ENCODE assay signal across 8 cellular contexts in the genomic region with DNA sequence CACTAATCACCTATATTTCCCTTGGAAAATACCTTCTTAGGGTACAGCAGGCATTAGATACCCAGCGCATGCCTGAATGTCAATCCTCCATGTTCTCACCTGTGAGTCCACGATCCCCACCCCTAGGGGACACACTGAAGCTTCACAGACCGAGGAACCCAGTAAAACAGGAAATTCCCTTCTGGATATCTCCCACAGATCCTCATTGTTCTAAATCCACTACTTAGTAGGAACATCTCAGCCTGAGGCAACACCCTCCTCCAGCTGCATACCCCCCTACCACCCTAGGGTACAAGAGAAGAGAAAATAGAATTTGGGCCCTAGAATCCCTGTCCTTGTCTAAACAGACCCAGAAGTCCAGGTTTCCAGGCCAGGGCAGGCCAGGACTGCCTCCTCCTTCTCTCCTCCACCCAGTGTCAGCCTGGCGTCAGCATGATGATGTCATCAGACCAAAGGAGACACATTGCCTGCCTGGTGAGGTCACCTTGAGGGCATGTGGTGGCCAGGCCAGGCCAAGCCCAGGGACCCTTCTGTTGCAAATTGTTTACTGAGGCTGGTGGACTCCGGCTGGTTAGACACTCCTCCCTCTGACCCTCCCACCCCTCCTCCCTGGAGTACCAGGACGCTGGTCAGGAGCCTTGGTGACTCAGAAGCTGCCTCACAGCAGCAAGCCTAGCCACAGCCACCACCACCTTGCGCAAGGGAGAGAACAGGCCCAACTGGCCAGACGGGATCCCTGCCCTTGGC. TPM values are rescaled to one million over a fixed set of nuclear protein-coding genes. Genes with fewer than 3 reads are reported as not detected.
DNase-seq lines count a peak whose midpoint lies in the region; ATAC-seq and TF ChIP-seq lines count a peak whose summit lies in the region.

No MANE protein-coding gene starts in this region.

- H3K9me3 ChIP-seq in Panc1 (ENCODE audit: control insufficient read depth, insufficient read depth, low read depth, low read length) (no peaks in the 10 kb centered on the region), fibroblast of lung (ENCODE audit: control insufficient read depth, insufficient read depth, low read depth, low read length) (no peaks in the 10 kb centered on the region)

- CTCF ChIA-PET in Panc1 (lab: Charles Lee): no interaction called here

- H3K27me3 ChIP-seq in Panc1 (ENCODE audit: control insufficient read depth, insufficient read depth, low read length) (no peaks in the 10 kb centered on the region), fibroblast of lung (ENCODE audit: control insufficient read depth, insufficient read depth, low read length) (no peaks in the 10 kb centered on the region)

- H3K79me2 ChIP-seq in fibroblast of lung (ENCODE audit: control insufficient read depth, insufficient read depth, low read length): no peaks in the 10 kb centered on the region

- no TSS peak for BruUV-seq in Panc1 (replicated peaks; lab: Mats Ljungman, UMichigan)

- peak overlapping the region; percentile 44 for H3K4me2 ChIP-seq in fibroblast of lung (ENCODE audit: extremely low read depth, insufficient read depth, low read length)

- peak; percentile 80 for DNase-seq in GM04503 (ENCODE audit: low read depth)
- peak; percentile 73 for DNase-seq in Panc1 (ENCODE audit: low read depth, low spot score)
- peak; percentile 93 to 96 for DNase-seq in fibroblast of lung (ENCODE audit: low read depth in 2 of 2)
- peak; percentile 95 for DNase-seq in posterior vena cava (ENCODE audit: low spot score)
- no peak for DNase-seq in cortex of kidney (lab: John Stamatoyannopoulos, UW)
- no peak for DNase-seq in NCI-H128 (lab: John Stamatoyannopoulos, UW; ENCODE audit: unreplicated experiment)

- H4K20me1 ChIP-seq in fibroblast of lung (ENCODE audit: control insufficient read depth, extremely low read depth, insufficient read depth, low read length): no peaks in the 10 kb centered on the region

- in situ Hi-C loops in Panc1 (cut with HindIII; ENCODE audit: low pct_unique_long_range_greater_than_20kb, low sequenced_read_pairs): no loop called here

- ATAC-seq in Panc1 (peak; percentile 65; the same call in 1 of the 2 replicates), HG02970 (IDR thresholded peaks at IDR 0.05; ENCODE audit: low FRiP score, unreplicated experiment) (no peak), HG03196 (IDR thresholded peaks at IDR 0.05; ENCODE audit: unreplicated experiment) (no peak)

- peak overlapping the region; percentile 44 for H3K9ac ChIP-seq in fibroblast of lung (ENCODE audit: insufficient read depth, low read length)

- TF ChIP-seq CTCF in Panc1 (IDR thresholded peaks at IDR 0.05) (no peak), fibroblast of lung (conservative IDR thresholded peaks at IDR 0.05 in 1 of 2, IDR thresholded peaks at IDR 0.05 in 1 of 2; ENCODE audit: low read depth in 1 of 2, low read length in 2 of 2) (no peak)

- H3K27ac ChIP-seq in Panc1 (ENCODE audit: low read length) (no peak overlapping the region), fibroblast of lung (ENCODE audit: insufficient read depth, low read length) (peak overlapping the region; percentile 73)

- H3K4me1 ChIP-seq in Panc1 (ENCODE audit: control insufficient read depth, insufficient read depth, low read length) (peaks cover 4% of the 10 kb centered on the region; the same call in 1 of the 2 replicates), fibroblast of lung (ENCODE audit: control insufficient read depth, extremely low read depth, insufficient read depth, low read length) (peaks cover 19% of the 10 kb centered on the region)

- intact Hi-C loops in Panc1 (cut with micrococcal nuclease; ENCODE audit: unreplicated experiment): no loop called here
- intact Hi-C loops in posterior vena cava (cut with DNase I): no loop called here

- H2AFZ ChIP-seq in fibroblast of lung (ENCODE audit: low read length): peak overlapping the region; percentile 91

- POLR2A ChIA-PET in Panc1 (lab: Charles Lee): no interaction called here

- no peak overlapping the region for H3K4me3 ChIP-seq in Panc1 (ENCODE audit: low read depth in 2 of 2, low read length in 2 of 2)
- H3K4me3 ChIP-seq in fibroblast of lung (replicated peaks in 1 of 4; ENCODE audit: control extremely low read depth in 1 of 4, insufficient read depth in 1 of 4, low read depth in 3 of 4, low read length in 4 of 4): no peak overlapping the region

- no peaks in the 10 kb centered on the region for H3K36me3 ChIP-seq in Panc1 (ENCODE audit: control insufficient read depth, insufficient read depth, low read length)
- no peaks in the 10 kb centered on the region for H3K36me3 ChIP-seq in fibroblast of lung (ENCODE audit: control insufficient read depth, insufficient read depth, low read length)

RNA-seq across cellular contexts. Expression of a gene that starts 6.2 kb away (rescaled TPM):
- total RNA-seq in Panc1 (2021; ENCODE audit: unreplicated experiment) (not detected), fibroblast of lung (under 0.01 and 0.33 TPM in 2 replicates), posterior vena cava (under 1 TPM in 1 of 2 donors, not detected in 1; 0.19 TPM)
- not detected for polyA plus RNA-seq in Panc1 (2012; ENCODE audit: insufficient read length)
- 0.07 and 0.16 TPM in 2 replicates for polyA plus RNA-seq in fibroblast of lung
- polyA plus RNA-seq in fibroblast of lung (2012): not detected in 2 replicates
- polyA minus RNA-seq in fibroblast of lung (ENCODE audit: low replicate concordance): 3.1 TPM in 1 of 2 replicates, not detected in the other

RNA-seq across cellular contexts. Expression of a gene that starts 13.5 kb away (rescaled TPM):
- 0.36 TPM for total RNA-seq in Panc1 (2021; ENCODE audit: unreplicated experiment)
- polyA plus RNA-seq in Panc1 (2012; ENCODE audit: insufficient read length): not detected
- total RNA-seq in fibroblast of lung: not detected in 2 replicates
- 0.01 TPM in 1 of 2 replicates, not detected in the other for polyA plus RNA-seq in fibroblast of lung
- 0.20 and 0.27 TPM in 2 replicates for polyA plus RNA-seq in fibroblast of lung (2012)
- polyA minus RNA-seq in fibroblast of lung (ENCODE audit: low replicate concordance): not detected in 2 replicates
- 10 to 100 TPM; 10.5 to 15.2 TPM for total RNA-seq in posterior vena cava

RNA-seq across cellular contexts. Expression of a gene that starts 15.0 kb away (rescaled TPM):
- 7.6 TPM for total RNA-seq in Panc1 (2021; ENCODE audit: unreplicated experiment)
- 7.8 TPM for polyA plus RNA-seq in Panc1 (2012; ENCODE audit: insufficient read length)
- total RNA-seq in fibroblast of lung: 0.77 and 3.0 TPM in 2 replicates
- 0.95 and 1.5 TPM in 2 replicates for polyA plus RNA-seq in fibroblast of lung
- polyA plus RNA-seq in fibroblast of lung (2012): 0.68 and 1.8 TPM in 2 replicates
- not detected in 2 replicates for polyA minus RNA-seq in fibroblast of lung (ENCODE audit: low replicate concordance)
- total RNA-seq in posterior vena cava: 1 to 10 TPM; 2.4 to 4.2 TPM

RNA-seq across cellular contexts. Expression of a gene that starts 34.7 kb away (rescaled TPM):
- total RNA-seq in Panc1 (2021; ENCODE audit: unreplicated experiment) (98.6 TPM), fibroblast of lung (39.6 and 45.5 TPM in 2 replicates), posterior vena cava (10 to 100 TPM; 35.8 to 43.6 TPM)
- polyA plus RNA-seq in Panc1 (2012; ENCODE audit: insufficient read length): 161 TPM
- polyA plus RNA-seq in fibroblast of lung: 145 and 188 TPM in 2 replicates
- polyA plus RNA-seq in fibroblast of lung (2012): 121 and 138 TPM in 2 replicates
- 0.59 and 16.5 TPM in 2 replicates for polyA minus RNA-seq in fibroblast of lung (ENCODE audit: low replicate concordance)

RNA-seq across cellular contexts. Expression of a gene that starts 34.7 kb away (rescaled TPM):
- 31.3 TPM for total RNA-seq in Panc1 (2021; ENCODE audit: unreplicated experiment)
- 26.8 TPM for polyA plus RNA-seq in Panc1 (2012; ENCODE audit: insufficient read length)
- 24.7 and 30.6 TPM in 2 replicates for total RNA-seq in fibroblast of lung
- polyA plus RNA-seq in fibroblast of lung: 42.6 and 83.1 TPM in 2 replicates
- 25.8 and 37.3 TPM in 2 replicates for polyA plus RNA-seq in fibroblast of lung (2012)
- 41.0 and 80.6 TPM in 2 replicates for polyA minus RNA-seq in fibroblast of lung (ENCODE audit: low replicate concordance)
- 10 to 100 TPM; 23.7 to 29.6 TPM for total RNA-seq in posterior vena cava

Comparison
In these comparisons a context has a peak if more than half of its experiments do, and no peak if none do; other contexts are left out.
1. DNase-seq: peak in GM04503 (single experiment), Panc1 (single experiment), fibroblast of lung (2 of 2) and posterior vena cava (single experiment); none in cortex of kidney (single experiment) and NCI-H128 (single experiment).